9 cellular contexts compared by ENCODE assay signal in the genomic region with DNA sequence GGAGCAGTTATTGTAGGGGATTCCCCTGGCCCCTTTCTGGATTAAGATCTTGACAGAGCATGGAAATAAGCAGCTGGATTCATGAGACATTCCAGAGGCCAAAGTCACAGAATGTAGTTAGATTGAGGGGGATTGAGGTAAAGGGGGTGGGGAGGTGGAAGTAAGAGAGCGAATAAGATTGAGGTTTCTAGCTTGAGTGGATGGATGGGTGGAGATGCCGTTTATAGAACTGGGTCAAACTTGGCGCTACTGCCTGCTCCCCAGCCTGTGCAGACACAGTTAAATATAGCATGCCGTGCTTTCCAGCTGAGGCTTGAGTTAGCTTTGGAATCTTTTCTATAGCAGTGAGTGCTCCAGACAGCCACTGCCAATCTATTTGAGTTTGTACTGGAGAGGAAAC.
DNase-seq lines count a peak whose midpoint lies in the region; ATAC-seq and TF ChIP-seq lines count a peak whose summit lies in the region.
"Had no signal": no experiment of that assay in that cellular context is flagged by ENCODE, and none has a peak within 500 bp of the region (broad histone marks: within the 10 kb centered on the region; RNA-seq: fewer than 3 reads in every experiment).

No MANE protein-coding gene starts in this region.

- DNase-seq in activated naive CD4-positive, alpha-beta T cell treated with anti-CD3 and anti-CD28 coated beads, Interleukin-2, amount 50 U/mL, for 16 hours: no peak
- no peak for DNase-seq in central memory CD8-positive, alpha-beta T cell (ENCODE audit: low spot score in 2 of 2)
- DNase-seq in vagina (ENCODE audit: extremely low spot score in 2 of 2): no peak
- DNase-seq in NCI-H1694 treated with DMSO at 0.1 percent for 48 hours (lab: John Stamatoyannopoulos, UW): no peak
- DNase-seq in NCI-H1436 (lab: John Stamatoyannopoulos, UW): no peak
- DNase-seq in activated CD4-positive, CD25-positive, alpha-beta regulatory T cell treated with anti-CD3 and anti-CD28 coated beads, Interleukin-2, amount 50 U/mL, for 72 hours: no peak
- DNase-seq: activated CD8-positive, alpha-beta memory T cell treated with anti-CD3 and anti-CD28 coated beads, Interleukin-2, amount 50 U/mL, for 48 hours had no signal

- H3K4me1 Mint-ChIP-seq in activated naive CD4-positive, alpha-beta T cell treated with anti-CD3 and anti-CD28 coated beads, Interleukin-2, amount 50 U/mL, for 24 hours: peaks cover 91% of the 10 kb centered on the region
- peaks cover 73% of the 10 kb centered on the region for H3K4me1 Mint-ChIP-seq in central memory CD8-positive, alpha-beta T cell

- TF ChIP-seq POLR2A in vagina (IDR thresholded peaks at IDR 0.05): no peak

- no peak overlapping the region for H3K4me3 Mint-ChIP-seq in activated naive CD4-positive, alpha-beta T cell treated with anti-CD3 and anti-CD28 coated beads, Interleukin-2, amount 50 U/mL, for 24 hours
- H3K4me3 Mint-ChIP-seq in central memory CD8-positive, alpha-beta T cell: peak overlapping the region; percentile 0

- no peaks in the 10 kb centered on the region for H3K9me3 Mint-ChIP-seq in activated naive CD4-positive, alpha-beta T cell treated with anti-CD3 and anti-CD28 coated beads, Interleukin-2, amount 50 U/mL, for 24 hours
- H3K9me3 Mint-ChIP-seq in central memory CD8-positive, alpha-beta T cell: no peaks in the 10 kb centered on the region

- no peak for TF ChIP-seq CTCF in vagina (IDR thresholded peaks at IDR 0.05)

- peak overlapping the region; percentile 69 for H3K27ac ChIP-seq in mesodermal cell (ENCODE audit: low read depth, low read length, severe bottlenecking)
- H3K27ac ChIP-seq in vagina: peak overlapping the region; percentile 2

- no peaks in the 10 kb centered on the region for H3K27me3 Mint-ChIP-seq in activated naive CD4-positive, alpha-beta T cell treated with anti-CD3 and anti-CD28 coated beads, Interleukin-2, amount 50 U/mL, for 24 hours
- H3K27me3 Mint-ChIP-seq in central memory CD8-positive, alpha-beta T cell: no peaks in the 10 kb centered on the region

- 63 to 83% methylated on average over 4 of the region's 4 CpGs for WGBS in mesodermal cell (ENCODE audit: insufficient coverage in 2 of 2), 2 experiments

- peaks cover 42% of the 10 kb centered on the region for H3K4me1 ChIP-seq in mesodermal cell (ENCODE audit: control insufficient read depth, insufficient read depth, low read length, poor library complexity, severe bottlenecking)
- H3K4me1 ChIP-seq in vagina: peaks cover 94% of the 10 kb centered on the region

- no peak overlapping the region for H3K4me3 ChIP-seq in mesodermal cell (ENCODE audit: extremely low read depth, insufficient read depth, low read length, poor library complexity, severe bottlenecking)
- H3K4me3 ChIP-seq in vagina: no peak overlapping the region

- peaks cover 10% of the 10 kb centered on the region for H3K36me3 Mint-ChIP-seq in activated naive CD4-positive, alpha-beta T cell treated with anti-CD3 and anti-CD28 coated beads, Interleukin-2, amount 50 U/mL, for 24 hours
- H3K36me3 Mint-ChIP-seq in central memory CD8-positive, alpha-beta T cell (ENCODE audit: insufficient read depth): peaks cover 6% of the 10 kb centered on the region

- no peaks in the 10 kb centered on the region for H3K9me3 ChIP-seq in mesodermal cell (ENCODE audit: control insufficient read depth, low read length)
- no peaks in the 10 kb centered on the region for H3K9me3 ChIP-seq in vagina

- H3K36me3 ChIP-seq in mesodermal cell (ENCODE audit: control insufficient read depth, insufficient read depth, low read length): peaks cover 6% of the 10 kb centered on the region
- no peaks in the 10 kb centered on the region for H3K36me3 ChIP-seq in vagina

- intact Hi-C loops in vagina (cut with DNase I): no loop called here

- no peak for ATAC-seq in central memory CD8-positive, alpha-beta T cell (replicated peaks; ENCODE audit: extremely low read depth, poor library complexity, severe bottlenecking)

- H3K27ac Mint-ChIP-seq in activated naive CD4-positive, alpha-beta T cell treated with anti-CD3 and anti-CD28 coated beads, Interleukin-2, amount 50 U/mL, for 24 hours: peak overlapping the region; percentile 95
- H3K27ac Mint-ChIP-seq in central memory CD8-positive, alpha-beta T cell (ENCODE audit: low read depth): peak overlapping the region; percentile 0

- no peaks in the 10 kb centered on the region for H3K27me3 ChIP-seq in vagina
